In the genomic region with DNA sequence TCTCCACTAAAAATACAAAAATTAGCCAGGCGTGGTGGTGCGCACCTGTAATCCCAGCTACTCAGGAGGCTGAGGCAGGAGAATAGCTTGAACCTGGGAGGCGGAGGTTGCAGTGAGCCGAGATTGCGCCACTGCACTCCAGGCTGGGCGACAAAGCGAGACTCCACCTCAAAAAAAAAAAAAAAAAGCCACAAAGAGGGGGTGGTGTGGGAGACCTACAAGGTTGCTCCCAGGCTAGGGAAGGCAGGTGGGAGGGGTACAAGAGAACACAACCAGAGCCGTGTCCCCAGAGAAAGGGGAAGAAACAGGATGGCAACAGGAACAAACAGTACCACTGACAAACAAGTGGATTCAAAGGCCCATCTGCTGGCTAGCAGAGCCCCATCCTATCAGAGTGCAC, we compare ENCODE assay signal across 8 cellular contexts. TPM values are rescaled to one million over a fixed set of nuclear protein-coding genes. Genes with fewer than 3 reads are reported as not detected.
DNase-seq lines count a peak whose midpoint lies in the region; ATAC-seq, FAIRE-seq and TF ChIP-seq lines count a peak whose summit lies in the region.
"Not testable (repeated sequence)": the region's sequence is repeated elsewhere in the genome, so short reads cannot be mapped to it uniquely, and the experiment has no call there.

No MANE protein-coding gene starts in this region.

- not testable (repeated sequence) for BruUV-seq in GM12878 (replicated peaks; lab: Mats Ljungman, UMichigan)

- H3K9ac ChIP-seq in Loucy (ENCODE audit: low read depth, low read length, poor library complexity, severe bottlenecking) = peak overlapping the region; percentile 85
- H3K9ac ChIP-seq in GM12878 (ENCODE audit: control insufficient read depth, insufficient read depth, low read length) = not testable (repeated sequence)

- H2AFZ ChIP-seq in Loucy (ENCODE audit: low read length); GM12878 (ENCODE audit: control insufficient read depth, low read depth, low read length): not testable (repeated sequence)

- POLR2A ChIA-PET in RWPE1 (lab: Yijun Ruan, JAX; ENCODE audit: low non-redundant PET) = not testable (repeated sequence)
- POLR2A ChIA-PET in GM12878 (lab: Charles Lee) = interaction anchor here (0.6 to 1.0 kb wide), 4 partner anchors 31 to 89 kb away, joined by 3 to 4 read pairs (median 4); no protein-coding TSS in a partner anchor

- peak overlapping the region; percentile 96 for H3K4me3 ChIP-seq in Loucy (ENCODE audit: low read length, poor library complexity, severe bottlenecking)
- H3K4me3 ChIP-seq in GM12878 = peak overlapping the region; percentile 17; the same call in 1 of the 2 replicates
- H3K4me3 ChIP-seq in tibial nerve = not testable (repeated sequence)

- DNase-seq in CD1c-positive myeloid dendritic cell (ENCODE audit: extremely low spot score) (peak; percentile 69), NCI-H128 (lab: John Stamatoyannopoulos, UW; ENCODE audit: unreplicated experiment) (peak; percentile 29), NCI-H2107 treated with DMSO at 0.1 percent for 48 hours (lab: John Stamatoyannopoulos, UW; ENCODE audit: unreplicated experiment) (peak; percentile 85), NCI-H748 (lab: John Stamatoyannopoulos, UW; ENCODE audit: unreplicated experiment) (peak; percentile 41)
- not testable (repeated sequence) for DNase-seq in RWPE1 (ENCODE audit: low spot score); GM12878 (ENCODE audit: low read depth, low spot score); tibial nerve (ENCODE audit: low spot score in 2 of 2)

- 86% methylated on average over 6 of the region's 8 CpGs for WGBS in GM12878 (ENCODE audit: insufficient coverage, insufficient replicate concordance, low lambda C conversion rate, missing lambda C conversion rate)
- WGBS in tibial nerve, 2 donors = 83 to 87% methylated on average over 8 of the region's 8 CpGs

- not testable (repeated sequence) for H3K36me3 ChIP-seq in Loucy (ENCODE audit: insufficient read depth, low read length); GM12878 (ENCODE audit: control insufficient read depth in 2 of 2, insufficient read depth in 2 of 2, low read length in 1 of 2); tibial nerve

- H3K9me2 ChIP-seq in Loucy (replicated peaks; ENCODE audit: low read depth, low read length) = not testable (repeated sequence)

- H3K9me3 ChIP-seq in Loucy (ENCODE audit: insufficient read depth, low read depth, low read length); GM12878 (replicated peaks; ENCODE audit: control insufficient read depth, insufficient read depth, low read length); tibial nerve: not testable (repeated sequence)

- H3F3A ChIP-seq in Loucy (ENCODE audit: low read depth) = not testable (repeated sequence)

- H3K79me2 ChIP-seq in Loucy (ENCODE audit: insufficient read depth, low read length) (peaks cover 79% of the 10 kb centered on the region), GM12878 (ENCODE audit: control insufficient read depth, insufficient read depth, low read length) (peaks cover 61% of the 10 kb centered on the region)

- RAD21 ChIA-PET in GM12878 (lab: Charles Lee; ENCODE audit: unreplicated experiment) = interaction anchor here (0.7 to 7.4 kb wide), 7 partner anchors 7 to 95 kb away, joined by 3 to 163 read pairs (median 19); a partner anchor contains a TSS

- H3K4me2 ChIP-seq in Loucy (ENCODE audit: low read depth, low read length, poor library complexity, severe bottlenecking) (peak overlapping the region; percentile 74), GM12878 (ENCODE audit: control insufficient read depth, insufficient read depth) (peak overlapping the region; percentile 30; the same call in 1 of the 2 replicates)

- not testable (repeated sequence) for TF ChIP-seq CTCF in Loucy (conservative IDR thresholded peaks at IDR 0.05; ENCODE audit: low read length); RWPE1 (conservative IDR thresholded peaks at IDR 0.05; ENCODE audit: low read depth); GM12878 (IDR thresholded peaks at IDR 0.05 in 2 of 3, conservative IDR thresholded peaks at IDR 0.05 in 1 of 3; ENCODE audit: control insufficient read depth in 2 of 3, extremely low read depth in 1 of 3, insufficient read depth in 1 of 3, low read depth in 3 of 3, low read length in 3 of 3); tibial nerve (IDR thresholded peaks at IDR 0.05)

- H3K27ac ChIP-seq in RWPE1 (peak overlapping the region; percentile 96), tibial nerve (peak overlapping the region in 3 of 4 donors; percentile 16 to 98 (median 97))
- not testable (repeated sequence) for H3K27ac ChIP-seq in GM12878 (ENCODE audit: control insufficient read depth, insufficient read depth)

- intact Hi-C loops in GM12878 (cut with micrococcal nuclease; ENCODE audit: unreplicated experiment) = not testable (repeated sequence)

- FAIRE-seq in GM12878 (lab: Jason Lieb, UNC) = not testable (repeated sequence)

- H3K27me3 ChIP-seq in Loucy (ENCODE audit: insufficient read depth, low read length, poor library complexity, severe bottlenecking); GM12878 (replicated peaks in 1 of 2; ENCODE audit: control insufficient read depth in 2 of 2, insufficient read depth in 2 of 2, low read length in 1 of 2); tibial nerve: not testable (repeated sequence)

- in situ Hi-C loops in GM12878 (cut with MboI) = loop anchor here (5.0 kb wide), 1 partner anchor 106 kb away; no protein-coding TSS in a partner anchor

- CTCF ChIA-PET in RWPE1 (lab: Yijun Ruan, JAX) = interaction anchor here (0.7 kb wide), 2 partner anchors 15 to 49 kb away, joined by 4 to 5 read pairs; no protein-coding TSS in a partner anchor
- CTCF ChIA-PET in GM12878 (lab: Yijun Ruan, JAX) = interaction anchor here (0.6 to 7.1 kb wide), 16 partner anchors 16 to 169 kb away, joined by 3 to 287 read pairs (median 22); a partner anchor contains a TSS

- TF ChIP-seq EP300 in GM12878 (IDR thresholded peaks at IDR 0.05; ENCODE audit: borderline replicate concordance in 1 of 2, control insufficient read depth in 1 of 2, low read depth in 2 of 2, low read length in 2 of 2); tibial nerve (IDR thresholded peaks at IDR 0.05): not testable (repeated sequence)

- not testable (repeated sequence) for ATAC-seq in GM12878

- SMC1A ChIA-PET in GM12878 (lab: Charles Lee; ENCODE audit: uncharacterized antibody, unreplicated experiment) = interaction anchor here (0.9 to 8.1 kb wide), 6 partner anchors 20 to 99 kb away, joined by 3 to 103 read pairs (median 20); no protein-coding TSS in a partner anchor

- peaks cover 18% of the 10 kb centered on the region for H4K20me1 ChIP-seq in Loucy (ENCODE audit: insufficient read depth, low read length, poor library complexity, severe bottlenecking)
- not testable (repeated sequence) for H4K20me1 ChIP-seq in GM12878 (ENCODE audit: control insufficient read depth, insufficient read depth)

- H3K4me1 ChIP-seq in Loucy (ENCODE audit: insufficient read depth, low read length, poor library complexity, severe bottlenecking) = peaks cover 49% of the 10 kb centered on the region
- H3K4me1 ChIP-seq in GM12878 (ENCODE audit: control insufficient read depth, insufficient read depth, low read length) = peaks cover 35% of the 10 kb centered on the region
- peaks cover 0 to 82% (median 45%) of the 10 kb centered on the region in 4 donors for H3K4me1 ChIP-seq in tibial nerve

- not testable (repeated sequence) for TF ChIP-seq POLR2A in GM12878 (IDR thresholded peaks at IDR 0.05; ENCODE audit: low read depth, low read length); tibial nerve (IDR thresholded peaks at IDR 0.05)

- TF ChIP-seq RAD21 in GM12878 (IDR thresholded peaks at IDR 0.05; ENCODE audit: insufficient read depth, low read depth, low read length) = not testable (repeated sequence)

TF ChIP-seq in GM12878, 131 proteins besides CTCF, POLR2A, EP300 and RAD21:
- TF ChIP-seq, protein P1, sequence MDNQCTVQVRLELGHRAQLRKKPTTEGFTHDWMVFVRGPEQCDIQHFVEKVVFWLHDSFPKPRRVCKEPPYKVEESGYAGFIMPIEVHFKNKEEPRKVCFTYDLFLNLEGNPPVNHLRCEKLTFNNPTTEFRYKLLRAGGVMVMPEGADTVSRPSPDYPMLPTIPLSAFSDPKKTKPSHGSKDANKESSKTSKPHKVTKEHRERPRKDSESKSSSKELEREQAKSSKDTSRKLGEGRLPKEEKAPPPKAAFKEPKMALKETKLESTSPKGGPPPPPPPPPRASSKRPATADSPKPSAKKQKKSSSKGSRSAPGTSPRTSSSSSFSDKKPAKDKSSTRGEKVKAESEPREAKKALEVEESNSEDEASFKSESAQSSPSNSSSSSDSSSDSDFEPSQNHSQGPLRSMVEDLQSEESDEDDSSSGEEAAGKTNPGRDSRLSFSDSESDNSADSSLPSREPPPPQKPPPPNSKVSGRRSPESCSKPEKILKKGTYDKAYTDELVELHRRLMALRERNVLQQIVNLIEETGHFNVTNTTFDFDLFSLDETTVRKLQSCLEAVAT (IDR thresholded peaks at IDR 0.05) = peak; percentile 70
TF ChIP-seq in GM12878: peak in this region for 1; not testable (repeated sequence) for 130.

RNA-seq across cellular contexts. Expression of a gene that starts 4.2 kb away (rescaled TPM):
- 27.6 and 44.1 TPM in 2 replicates for total RNA-seq in GM12878 (2013; cell fraction: nucleolus; rRNA removed)
- 23.5 and 26.5 TPM in 2 replicates for total RNA-seq in GM12878 (2014; rRNA removed)
- 15.9 and 21.9 TPM in 2 replicates for total RNA-seq in GM12878 (2014; rRNA removed; fragmentation: Illumina TruSeq; extraction: Trizol)
- total RNA-seq in GM12878 (2021) = 56.1 and 57.9 TPM in 2 replicates
- polyA plus RNA-seq in GM12878 (2011; ENCODE audit: low read depth) = 10.8 TPM
- polyA plus RNA-seq in GM12878 (2011; rRNA removed) = 33.3 and 73.2 TPM in 2 replicates
- 73.7 and 83.9 TPM in 2 replicates for polyA plus RNA-seq in GM12878 (2011; cell fraction: cytosol; rRNA removed)
- polyA plus RNA-seq in GM12878 (2011; cell fraction: nucleus; rRNA removed) = 69.1 and 75.9 TPM in 2 replicates
- 22.0 and 26.6 TPM in 2 replicates for polyA plus RNA-seq in GM12878 (2012)
- polyA plus RNA-seq in GM12878 (2014; fragmentation: Illumina TruSeq; extraction: Trizol) = 21.9 and 36.4 TPM in 2 replicates
- 1 to 10 TPM; 1.3 to 2.1 TPM for polyA plus RNA-seq in GM12878 (2014; fragmentation: Nextera tagmentation; extraction: Ambion mirVana)
- 36.2 and 36.3 TPM in 2 replicates for polyA plus RNA-seq in GM12878 (2014; rRNA removed)
- 10 to 100 TPM; 24.5 to 27.5 TPM for polyA plus RNA-seq in GM12878 (2016; fragmentation: Nextera tagmentation; extraction: Ambion mirVana)
- 137 and 139 TPM in 2 replicates for polyA minus RNA-seq in GM12878 (2011; rRNA and poly(A)+ RNA removed)
- 32.7 and 33.5 TPM in 2 replicates for polyA minus RNA-seq in GM12878 (2011; cell fraction: cytosol; rRNA and poly(A)+ RNA removed)
- polyA minus RNA-seq in GM12878 (2011; cell fraction: nucleus; rRNA and poly(A)+ RNA removed) = 38.8 and 49.5 TPM in 2 replicates
- total RNA-seq in tibial nerve = 100 to 1,000 TPM in 1 of 4 donors, 10 to 100 TPM in 3; 67.4 to 121 (median 92.5) TPM
